10 cellular contexts compared by ENCODE assay signal in genomic region chr11:73528420-73528819, GRCh38.
DNase-seq lines count a peak whose midpoint lies in the region; ATAC-seq and TF ChIP-seq lines count a peak whose summit lies in the region.
"Had no signal": no experiment of that assay in that cellular context is flagged by ENCODE, and none has a peak within 500 bp of the region (broad histone marks: within the 10 kb centered on the region; RNA-seq: fewer than 3 reads in every experiment).

No MANE protein-coding gene starts in this region.

- ATAC-seq in lower lobe of right lung (peak in 1 of 2 donors; percentile 61), GM18505 (IDR thresholded peaks at IDR 0.05; ENCODE audit: unreplicated experiment) (no peak)
- ATAC-seq: foreskin keratinocyte had no signal

- H3K36me3 ChIP-seq in lower lobe of right lung = no peaks in the 10 kb centered on the region
- H3K36me3 ChIP-seq in stomach smooth muscle (ENCODE audit: control insufficient read depth in 2 of 2, insufficient read depth in 2 of 2, low read length in 2 of 2) = no peaks in the 10 kb centered on the region
- H3K36me3 ChIP-seq: HAP-1 had no signal

- DNase-seq in Kasumi-1 (lab: John Stamatoyannopoulos, UW) (peak; percentile 15 to 31), coronary artery (ENCODE audit: low spot score) (no peak), lower lobe of right lung (no peak), inferior parietal cortex (ENCODE audit: extremely low spot score) (no peak)
- DNase-seq in stimulated activated naive CD4-positive, alpha-beta T cell treated with Interleukin-2 at 50 U/mL for 16 hours (lab: John Stamatoyannopoulos, UW) = no peak
- DNase-seq: foreskin keratinocyte; stimulated activated CD4-positive, alpha-beta T cell treated with anti-CD3 and anti-CD28 coated beads, Interleukin-2, amount 100 ng/mL, for 24 hours had no signal

- H3K4me3 ChIP-seq in coronary artery = peak overlapping the region; percentile 59
- peak overlapping the region; percentile 40 for H3K4me3 ChIP-seq in lower lobe of right lung
- H3K4me3 ChIP-seq in stomach smooth muscle (ENCODE audit: low read length in 2 of 2) = peak overlapping the region; percentile 56 to 65
- H3K4me3 ChIP-seq: HAP-1 had no signal

- H3K27ac ChIP-seq in coronary artery = no peak overlapping the region
- peak overlapping the region; percentile 78 for H3K27ac ChIP-seq in lower lobe of right lung
- no peak overlapping the region for H3K27ac ChIP-seq in stomach smooth muscle (ENCODE audit: low read length)
- H3K27ac ChIP-seq: foreskin keratinocyte had no signal

- H3K9ac ChIP-seq in stomach smooth muscle (ENCODE audit: low read length in 2 of 2) = peak overlapping the region; percentile 3 to 58

- TF ChIP-seq CTCF in coronary artery (IDR thresholded peaks at IDR 0.05) (no peak), lower lobe of right lung (IDR thresholded peaks at IDR 0.05) (no peak)

- H3K27me3 ChIP-seq in lower lobe of right lung (ENCODE audit: low read depth) (no peaks in the 10 kb centered on the region), stomach smooth muscle (ENCODE audit: control insufficient read depth in 1 of 2, insufficient read depth in 2 of 2, low read length in 2 of 2) (no peaks in the 10 kb centered on the region)
- H3K27me3 ChIP-seq: foreskin keratinocyte had no signal

- H3K4me1 ChIP-seq in lower lobe of right lung (peaks cover 28% of the 10 kb centered on the region), stomach smooth muscle (ENCODE audit: control insufficient read depth, insufficient read depth, low read length) (peaks cover 4% of the 10 kb centered on the region)
- H3K4me1 ChIP-seq: foreskin keratinocyte had no signal

- intact Hi-C loops in lower lobe of right lung (cut with DNase I) = no loop called here

- TF ChIP-seq POLR2A in GM18505 (IDR thresholded peaks at IDR 0.05; ENCODE audit: borderline replicate concordance, extremely low read depth, insufficient read depth, insufficient read length) = no peak

- H3K9me3 ChIP-seq in lower lobe of right lung (no peaks in the 10 kb centered on the region), stomach smooth muscle (ENCODE audit: control insufficient read depth in 2 of 2, low read length in 2 of 2) (no peaks in the 10 kb centered on the region)
- H3K9me3 ChIP-seq: HAP-1 had no signal

Comparison
In these comparisons a context has a peak if more than half of its experiments do, and no peak if none do; other contexts are left out.
1. DNase-seq: peak in Kasumi-1 (2 of 2); none in coronary artery (single experiment), lower lobe of right lung (single experiment), stimulated activated naive CD4-positive, alpha-beta T cell treated with Interleukin-2 at 50 U/mL for 16 hours (single experiment) and inferior parietal cortex (single experiment).
2. Peak in every context shown above with its lines, with median percentiles within 50 percentile points of each other: H3K4me3 ChIP-seq.